8 cellular contexts compared by ENCODE assay signal in genomic region chr17:79087428-79088143, GRCh38. TPM values are rescaled to one million over a fixed set of nuclear protein-coding genes. Genes with fewer than 3 reads are reported as not detected.
DNase-seq lines count a peak whose midpoint lies in the region; ATAC-seq, FAIRE-seq and TF ChIP-seq lines count a peak whose summit lies in the region.

No MANE protein-coding gene starts in this region.

- POLR2A ChIA-PET in AG04450 (lab: Yijun Ruan, JAX) (interaction anchor here (0.7 kb wide), 1 partner anchor 43 kb away, joined by 5 read pairs; no protein-coding TSS in a partner anchor), HepG2 (lab: Yijun Ruan, JAX) (interaction anchor here (1.0 to 1.8 kb wide), 3 partner anchors 13 to 78 kb away, joined by 3 to 8 read pairs (median 4); partner anchors contain the start of genes CANT1 and ENGASE)
- POLR2A ChIA-PET in activated CD4-positive, alpha-beta T cell treated with anti-CD3 and anti-CD28 coated beads for 36 hours (lab: Charles Lee), result interaction anchor here (0.6 kb wide), 1 partner anchor 28 kb away, joined by 5 read pairs; no protein-coding TSS in a partner anchor

- H3K9ac ChIP-seq in HepG2 (ENCODE audit: insufficient read depth, low read depth, low read length), result no peak overlapping the region

- no peaks in the 10 kb centered on the region for H3K4me1 Mint-ChIP-seq in activated CD4-positive, alpha-beta T cell treated with anti-CD3 and anti-CD28 coated beads for 36 hours
- no peaks in the 10 kb centered on the region for H3K4me1 Mint-ChIP-seq in chondrocyte (ENCODE audit: low read depth)

- no peaks in the 10 kb centered on the region for H3K9me3 Mint-ChIP-seq in activated CD4-positive, alpha-beta T cell treated with anti-CD3 and anti-CD28 coated beads for 36 hours (ENCODE audit: low read depth)
- no peaks in the 10 kb centered on the region for H3K9me3 Mint-ChIP-seq in chondrocyte (ENCODE audit: low read depth)

- CTCF ChIA-PET in AG04450 (lab: Charles Lee), result interaction anchor here (0.5 to 11.0 kb wide), 27 partner anchors 8 to 884 kb away, joined by 3 to 221 read pairs (median 5); partner anchors contain the start of gene ENGASE
- CTCF ChIA-PET in activated CD4-positive, alpha-beta T cell treated with anti-CD3 and anti-CD28 coated beads for 36 hours (lab: Charles Lee), result interaction anchor here (0.6 to 7.1 kb wide), 10 partner anchors 9 to 313 kb away, joined by 3 to 62 read pairs (median 4); no protein-coding TSS in a partner anchor
- CTCF ChIA-PET in HepG2 (lab: Yijun Ruan, JAX; ENCODE audit: low intra/inter-chr PET ratio, low total read pairs), result interaction anchor here (1.1 to 1.6 kb wide), 4 partner anchors 301 to 621 kb away, joined by 3 to 36 read pairs (median 10); no protein-coding TSS in a partner anchor

- intact Hi-C loops in activated CD4-positive, alpha-beta T cell treated with anti-CD3 and anti-CD28 coated beads for 36 hours (cut with DNase I, micrococcal nuclease), result loop anchor here (1.0 kb wide), 4 partner anchors 41 to 621 kb away; no protein-coding TSS in a partner anchor
- intact Hi-C loops in HepG2 (cut with micrococcal nuclease; ENCODE audit: unreplicated experiment), result loop anchor here (1.0 kb wide), 1 partner anchor 306 kb away; no protein-coding TSS in a partner anchor

- no peak overlapping the region for H3K4me2 ChIP-seq in HepG2 (ENCODE audit: low read depth, low read length)

- WGBS in HepG2 (ENCODE audit: low lambda C conversion rate), result 53% methylated on average over 9 of the region's 12 CpGs

- no peak for TF ChIP-seq POLR2A in HepG2 (IDR thresholded peaks at IDR 0.05; ENCODE audit: insufficient read depth in 1 of 2, low read depth in 2 of 2, low read length in 2 of 2)

- peak; percentile 91 for ATAC-seq in activated CD4-positive, alpha-beta T cell treated with anti-CD3 and anti-CD28 coated beads for 36 hours
- ATAC-seq in HepG2 (peak; percentile 69), HG02840 (IDR thresholded peaks at IDR 0.05; ENCODE audit: low FRiP score, unreplicated experiment) (no peak)

- TF ChIP-seq CTCF in AG04450 (IDR thresholded peaks at IDR 0.05; ENCODE audit: low read depth, low read length) (peak; percentile 88), chondrocyte (IDR thresholded peaks at IDR 0.05) (peak; percentile 90), HepG2 (CRISPR knock-in tag; IDR thresholded peaks at IDR 0.05) (peak; percentile 98)

- peaks cover 11% of the 10 kb centered on the region; the same call in 1 of the 2 replicates for H4K20me1 ChIP-seq in HepG2 (ENCODE audit: insufficient read depth, low read length)

- no peaks in the 10 kb centered on the region for H3K9me3 ChIP-seq in AG04450 (ENCODE audit: control insufficient read depth, insufficient read depth, low read length)
- H3K9me3 ChIP-seq in HepG2 (ENCODE audit: low read length), result no peaks in the 10 kb centered on the region

- TF ChIP-seq RAD21 in HepG2 (CRISPR knock-in tag; IDR thresholded peaks at IDR 0.05), result peak; percentile 87

- no peaks in the 10 kb centered on the region for H3K4me1 ChIP-seq in HepG2 (ENCODE audit: insufficient read depth, low read length)

- H3K4me3 ChIP-seq in AG04450 (ENCODE audit: low read depth, low read length) (no peak overlapping the region), HepG2 (replicated peaks in 1 of 3; ENCODE audit: insufficient read depth in 1 of 3, low read depth in 2 of 3, low read length in 3 of 3) (no peak overlapping the region)

- no peak overlapping the region for H2AFZ ChIP-seq in HepG2 (ENCODE audit: low read length)

- H3K27me3 ChIP-seq in AG04450 (ENCODE audit: control insufficient read depth, insufficient read depth, low read length) (peaks cover 2% of the 10 kb centered on the region), HepG2 (ENCODE audit: control insufficient read depth in 1 of 2, insufficient read depth in 2 of 2, low read length in 2 of 2) (peaks cover 2 to 22% of the 10 kb centered on the region in 2 experiments; a peak in 3 of 5 replicates)

- no peak for TF ChIP-seq EP300 in HepG2 (IDR thresholded peaks at IDR 0.05; ENCODE audit: low read depth in 2 of 2, low read length in 2 of 2)
- no peak for TF ChIP-seq EP300 in HepG2 (CRISPR knock-in tag; IDR thresholded peaks at IDR 0.05; ENCODE audit: borderline replicate concordance)

- no peak overlapping the region for H3K4me3 Mint-ChIP-seq in activated CD4-positive, alpha-beta T cell treated with anti-CD3 and anti-CD28 coated beads for 36 hours
- no peak overlapping the region for H3K4me3 Mint-ChIP-seq in chondrocyte (ENCODE audit: unreplicated experiment)

- peaks cover 5% of the 10 kb centered on the region for H3K27me3 Mint-ChIP-seq in activated CD4-positive, alpha-beta T cell treated with anti-CD3 and anti-CD28 coated beads for 36 hours
- H3K27me3 Mint-ChIP-seq in chondrocyte (ENCODE audit: low read depth), result no peaks in the 10 kb centered on the region

- peak; percentile 95 for FAIRE-seq in GM19239 (lab: Jason Lieb, UNC)
- peak; percentile 91 for FAIRE-seq in HepG2 (lab: Jason Lieb, UNC)

- BruUV-seq in HepG2 (replicated peaks; lab: Mats Ljungman, UMichigan), result no TSS peak

- no peaks in the 10 kb centered on the region for H3K36me3 Mint-ChIP-seq in activated CD4-positive, alpha-beta T cell treated with anti-CD3 and anti-CD28 coated beads for 36 hours (ENCODE audit: low read depth)
- H3K36me3 Mint-ChIP-seq in chondrocyte (ENCODE audit: low read depth), result peaks cover 2% of the 10 kb centered on the region

- H3K27ac Mint-ChIP-seq in activated CD4-positive, alpha-beta T cell treated with anti-CD3 and anti-CD28 coated beads for 36 hours, result no peak overlapping the region
- H3K27ac Mint-ChIP-seq in chondrocyte (ENCODE audit: unreplicated experiment), result no peak overlapping the region

- peaks cover 14 to 20% of the 10 kb centered on the region in 2 experiments; a peak in 4 of 5 replicates for H3K36me3 ChIP-seq in HepG2 (replicated peaks in 1 of 2; ENCODE audit: control insufficient read depth in 1 of 2, insufficient read depth in 2 of 2, low read length in 2 of 2)

- no peak overlapping the region for H3K27ac ChIP-seq in AG04450 (ENCODE audit: low read depth, low read length)
- H3K27ac ChIP-seq in HepG2 (ENCODE audit: extremely low read length, insufficient read depth, low read length), result no peak overlapping the region

- DNase-seq in AG04450 (ENCODE audit: low read depth, low spot score) (no peak), GM19239 (ENCODE audit: insufficient read length, low spot score) (peak; percentile 99), NCI-H2196 treated with DMSO at 0.1 percent for 48 hours (lab: John Stamatoyannopoulos, UW; ENCODE audit: unreplicated experiment) (peak; percentile 50), chondrocyte (ENCODE audit: low spot score) (no peak), HepG2 (ENCODE audit: low spot score) (peak; percentile 41)
- peak; percentile 86 for DNase-seq in activated CD4-positive, alpha-beta T cell treated with anti-CD3 and anti-CD28 coated beads for 36 hours
- DNase-seq in stimulated activated CD4-positive, alpha-beta T cell treated with anti-CD3 and anti-CD28 coated beads, Interleukin-4, amount 100 ng/mL, for 48 hours (ENCODE audit: low read depth in 2 of 2), result peak; percentile 61 to 82

- no peaks in the 10 kb centered on the region for H3K79me2 ChIP-seq in HepG2 (ENCODE audit: insufficient read depth, low read length)

- in situ Hi-C loops in HepG2 (cut with HindIII; ENCODE audit: extremely low pct_ligation_motif_present, low pct_unique_long_range_greater_than_20kb), result loop anchor here (5.0 kb wide), 1 partner anchor 300 kb away; no protein-coding TSS in a partner anchor

TF ChIP-seq in HepG2, 621 proteins besides CTCF, POLR2A, EP300 and RAD21 (continues in another document):
- TF ChIP-seq NFKB2 (CRISPR knock-in tag; IDR thresholded peaks at IDR 0.05; ENCODE audit: borderline replicate concordance) (peak; percentile 38; the same call in 1 of the 2 replicates), SMC3 (IDR thresholded peaks at IDR 0.05; ENCODE audit: low read length) (peak; percentile 75), NFIC (IDR thresholded peaks at IDR 0.05; ENCODE audit: low read length) (no peak), HOXA9 (CRISPR knock-in tag; IDR thresholded peaks at IDR 0.05; ENCODE audit: borderline replicate concordance) (no peak), ZNF143 (CRISPR knock-in tag; IDR thresholded peaks at IDR 0.05) (no peak), ZNF891 (CRISPR knock-in tag; IDR thresholded peaks at IDR 0.05) (peak; percentile 73; the same call in 1 of the 2 replicates), DR1 (CRISPR knock-in tag; IDR thresholded peaks at IDR 0.05) (no peak), CC2D1A (CRISPR knock-in tag; IDR thresholded peaks at IDR 0.05) (no peak), DNMT1 (CRISPR knock-in tag; IDR thresholded peaks at IDR 0.05) (peak; percentile 81; the same call in 1 of the 2 replicates), STAG1 (CRISPR knock-in tag; IDR thresholded peaks at IDR 0.05) (peak; percentile 90), ZNF614 (CRISPR knock-in tag; IDR thresholded peaks at IDR 0.05; ENCODE audit: borderline replicate concordance) (no peak)

RNA-seq across cellular contexts. Expression of gene ENGASE, which starts 13.0 kb away (rescaled TPM):
- 5.9 and 6.0 TPM in 2 replicates for polyA plus RNA-seq in AG04450 (2011; rRNA removed)
- 10.1 and 12.7 TPM in 2 replicates for polyA minus RNA-seq in AG04450 (2011; rRNA and poly(A)+ RNA removed)
- total RNA-seq in activated CD4-positive, alpha-beta T cell treated with anti-CD3 and anti-CD28 coated beads for 36 hours, result 10 to 100 TPM; 17.3 to 23.7 TPM
- 16.8 to 30.7 TPM (median 19.7 TPM) in 3 replicates for total RNA-seq in chondrocyte
- 2.8 and 10.6 TPM in 2 replicates for total RNA-seq in HepG2 (2016; rRNA removed; fragmentation: Illumina TruSeq; extraction: Trizol)
- 10.9 and 11.3 TPM in 2 replicates for total RNA-seq in HepG2 (2016; cell fraction: cytosol; rRNA removed; fragmentation: Illumina TruSeq; extraction: Trizol; ENCODE audit: low read depth)
- total RNA-seq in HepG2 (2016; cell fraction: insoluble cytoplasmic fraction; rRNA removed; fragmentation: Illumina TruSeq; extraction: Trizol), result 2.1 and 11.0 TPM in 2 replicates
- 4.0 and 4.4 TPM in 2 replicates for total RNA-seq in HepG2 (2016; cell fraction: membrane; rRNA removed; fragmentation: Illumina TruSeq; extraction: Trizol)
- 17.7 and 21.9 TPM in 2 replicates for total RNA-seq in HepG2 (2016; cell fraction: nucleus; rRNA removed; fragmentation: Illumina TruSeq; extraction: Trizol)
- polyA plus RNA-seq in HepG2 (2011; rRNA removed), result 18.1 and 30.3 TPM in 2 replicates
- 4.4 and 5.4 TPM in 2 replicates for polyA plus RNA-seq in HepG2 (2011; cell fraction: cytosol; rRNA removed)
- 327 and 364 TPM in 2 replicates for polyA plus RNA-seq in HepG2 (2011; cell fraction: nucleus; rRNA removed)
- polyA plus RNA-seq in HepG2 (2012), result 25.6 and 35.5 TPM in 2 replicates
- 0.50 and 0.71 TPM in 2 replicates for polyA plus RNA-seq in HepG2 (2016; cell fraction: cytosol; fragmentation: Illumina TruSeq; extraction: Trizol; ENCODE audit: low read depth)
- 3.3 and 4.0 TPM in 2 replicates for polyA plus RNA-seq in HepG2 (2016; cell fraction: insoluble cytoplasmic fraction; fragmentation: Illumina TruSeq; extraction: Trizol; ENCODE audit: low read depth)
- 1.3 and 1.4 TPM in 2 replicates for polyA plus RNA-seq in HepG2 (2016; cell fraction: membrane; fragmentation: Illumina TruSeq; extraction: Trizol; ENCODE audit: low read depth)
- polyA plus RNA-seq in HepG2 (2016; cell fraction: nucleus; fragmentation: Illumina TruSeq; extraction: Trizol; ENCODE audit: insufficient read depth, low read depth), result 64.3 and 73.5 TPM in 2 replicates
- polyA minus RNA-seq in HepG2 (2011; rRNA and poly(A)+ RNA removed; ENCODE audit: low replicate concordance), result 27.1 and 30.9 TPM in 2 replicates
- polyA minus RNA-seq in HepG2 (2011; cell fraction: cytosol; rRNA and poly(A)+ RNA removed), result 4.3 and 5.1 TPM in 2 replicates
- polyA minus RNA-seq in HepG2 (2011; cell fraction: nucleus; rRNA and poly(A)+ RNA removed), result 56.1 and 79.6 TPM in 2 replicates

Comparison
In these comparisons a context has a peak if more than half of its experiments do, and no peak if none do; other contexts are left out.
1. DNase-seq: peak in GM19239 (single experiment), NCI-H2196 treated with DMSO at 0.1 percent for 48 hours (single experiment), activated CD4-positive, alpha-beta T cell treated with anti-CD3 and anti-CD28 coated beads for 36 hours (single experiment), HepG2 (single experiment) and stimulated activated CD4-positive, alpha-beta T cell treated with anti-CD3 and anti-CD28 coated beads, Interleukin-4, amount 100 ng/mL, for 48 hours (2 of 2); none in AG04450 (single experiment) and chondrocyte (single experiment).
2. Peak in every context shown above with its lines, with median percentiles within 50 percentile points of each other: CTCF ChIP-seq.